Comparison of ENCODE assay signal across 29 cellular contexts in genomic region chr16:11171757-11172299, GRCh38.
A peak's percentile ranks its signal among the peaks of the same experiment; 100 is the strongest.
DNase-seq lines count a peak whose midpoint lies in the region; ATAC-seq and TF ChIP-seq lines count a peak whose summit lies in the region.
"Had no signal": no experiment of that assay in that cellular context is flagged by ENCODE, and none has a peak within 500 bp of the region (broad histone marks: within the 10 kb centered on the region; RNA-seq: fewer than 3 reads in every experiment).

No MANE protein-coding gene starts in this region.

- H3K27ac Mint-ChIP-seq in activated naive CD8-positive, alpha-beta T cell treated with anti-CD3 and anti-CD28 coated beads, Interleukin-2, amount 10 ng/mL, durations not matched to agents 7 days and 5 days, result peak overlapping the region; percentile 21
- no peak overlapping the region for H3K27ac Mint-ChIP-seq in activated naive CD8-positive, alpha-beta T cell treated with anti-CD3 and anti-CD28 coated beads, Interleukin-2, amount 50 U/mL, for 24 hours
- no peak overlapping the region for H3K27ac Mint-ChIP-seq in chondrocyte (ENCODE audit: unreplicated experiment)
- H3K27ac Mint-ChIP-seq in stimulated activated naive B cell treated with anti-CD40 and anti-IgM and Interleukin-4, amounts not matched to agents 10 μg/mL and 1 μg/mL and 100 μg/mL, for 72 hours, result peak overlapping the region; percentile 31
- H3K27ac Mint-ChIP-seq: activated naive CD4-positive, alpha-beta T cell treated with anti-CD3 and anti-CD28 coated beads, Interleukin-2, amount 10 ng/mL, durations not matched to agents 7 days and 5 days; CD8-positive, alpha-beta T cell; natural killer cell; T-cell had no signal

- H3K9me3 Mint-ChIP-seq in activated naive CD8-positive, alpha-beta T cell treated with anti-CD3 and anti-CD28 coated beads, Interleukin-2, amount 10 ng/mL, durations not matched to agents 7 days and 5 days, result no peaks in the 10 kb centered on the region
- H3K9me3 Mint-ChIP-seq in activated naive CD8-positive, alpha-beta T cell treated with anti-CD3 and anti-CD28 coated beads, Interleukin-2, amount 50 U/mL, for 24 hours, result peaks cover 2% of the 10 kb centered on the region
- H3K9me3 Mint-ChIP-seq in chondrocyte (ENCODE audit: low read depth), result no peaks in the 10 kb centered on the region
- H3K9me3 Mint-ChIP-seq in stimulated activated naive B cell treated with anti-CD40 and anti-IgM and Interleukin-4, amounts not matched to agents 10 μg/mL and 1 μg/mL and 100 μg/mL, for 72 hours, result peaks cover 3 to 9% of the 10 kb centered on the region in 2 donors
- H3K9me3 Mint-ChIP-seq: activated naive CD4-positive, alpha-beta T cell treated with anti-CD3 and anti-CD28 coated beads, Interleukin-2, amount 10 ng/mL, durations not matched to agents 7 days and 5 days; CD8-positive, alpha-beta T cell; natural killer cell; T-cell had no signal

- H3K9me3 ChIP-seq in stomach, result no peaks in the 10 kb centered on the region
- H3K9me3 ChIP-seq: A549, esophagus squamous epithelium, lower lobe of right lung, ovary, vagina had no signal

- DNase-seq in activated naive CD8-positive, alpha-beta T cell treated with anti-CD3 and anti-CD28 coated beads, Interleukin-2, amount 10 ng/mL, durations not matched to agents 7 days and 5 days, result no peak
- DNase-seq in activated naive CD8-positive, alpha-beta T cell treated with anti-CD3 and anti-CD28 coated beads, Interleukin-2, amount 50 U/mL, for 24 hours, result no peak
- DNase-seq in MV-4-11 (lab: John Stamatoyannopoulos, UW) (peak; percentile 13), chondrocyte (ENCODE audit: low spot score) (peak; percentile 11), stomach (no peak), H7 (no peak), erythroblast (lab: John Stamatoyannopoulos, UW) (no peak)
- DNase-seq in stimulated activated naive B cell treated with anti-CD40 and anti-IgM and Interleukin-4, amounts not matched to agents 10 μg/mL and 1 μg/mL and 100 μg/mL, for 72 hours, result no peak
- DNase-seq: activated CD8-positive, alpha-beta memory T cell treated with anti-CD3 and anti-CD28 coated beads for 24 hours; activated naive CD4-positive, alpha-beta T cell treated with anti-CD3 and anti-CD28 coated beads, Interleukin-2, amount 10 ng/mL, durations not matched to agents 7 days and 5 days; activated T-cell treated with anti-CD3 and anti-CD28 coated beads, Interleukin-2, amount 50 U/mL, for 48 hours; aorta; CD8-positive, alpha-beta T cell; esophagus squamous epithelium; foreskin melanocyte; HCEC 1CT; kidney glomerular epithelial cell; lower lobe of right lung; natural killer cell; NCI-H1694; NCI-H510A; ovary; stimulated activated CD4-positive, alpha-beta T cell treated with anti-CD3 and anti-CD28 coated beads, Interleukin-2, amount 100 ng/mL, for 24 hours; T-cell had no signal

- no peak for TF ChIP-seq CTCF in chondrocyte (IDR thresholded peaks at IDR 0.05)
- no peak for TF ChIP-seq CTCF in stomach (IDR thresholded peaks at IDR 0.05)

- H3K27me3 ChIP-seq in stomach (no peaks in the 10 kb centered on the region), H7 (ENCODE audit: control insufficient read depth, insufficient read depth, low read length) (no peaks in the 10 kb centered on the region)
- H3K27me3 ChIP-seq: esophagus squamous epithelium, ovary, vagina had no signal

- H3K4me1 Mint-ChIP-seq in activated naive CD8-positive, alpha-beta T cell treated with anti-CD3 and anti-CD28 coated beads, Interleukin-2, amount 10 ng/mL, durations not matched to agents 7 days and 5 days, result peaks cover 42% of the 10 kb centered on the region
- H3K4me1 Mint-ChIP-seq in activated naive CD8-positive, alpha-beta T cell treated with anti-CD3 and anti-CD28 coated beads, Interleukin-2, amount 50 U/mL, for 24 hours, result peaks cover 40% of the 10 kb centered on the region
- no peaks in the 10 kb centered on the region for H3K4me1 Mint-ChIP-seq in chondrocyte (ENCODE audit: low read depth)
- H3K4me1 Mint-ChIP-seq in stimulated activated naive B cell treated with anti-CD40 and anti-IgM and Interleukin-4, amounts not matched to agents 10 μg/mL and 1 μg/mL and 100 μg/mL, for 72 hours, result peaks cover 58 to 67% of the 10 kb centered on the region in 2 donors

- peaks cover 50% of the 10 kb centered on the region for H3K36me3 Mint-ChIP-seq in activated naive CD8-positive, alpha-beta T cell treated with anti-CD3 and anti-CD28 coated beads, Interleukin-2, amount 10 ng/mL, durations not matched to agents 7 days and 5 days
- H3K36me3 Mint-ChIP-seq in activated naive CD8-positive, alpha-beta T cell treated with anti-CD3 and anti-CD28 coated beads, Interleukin-2, amount 50 U/mL, for 24 hours (ENCODE audit: low read depth), result peaks cover 19% of the 10 kb centered on the region
- H3K36me3 Mint-ChIP-seq in chondrocyte (ENCODE audit: low read depth), result peaks cover 34% of the 10 kb centered on the region
- H3K36me3 Mint-ChIP-seq in stimulated activated naive B cell treated with anti-CD40 and anti-IgM and Interleukin-4, amounts not matched to agents 10 μg/mL and 1 μg/mL and 100 μg/mL, for 72 hours, result peaks cover 78 to 86% of the 10 kb centered on the region in 2 donors
- H3K36me3 Mint-ChIP-seq: natural killer cell had no signal

- no peak for TF ChIP-seq EP300 in stomach (IDR thresholded peaks at IDR 0.05)

- H3K36me3 ChIP-seq in stomach (peaks cover 11 to 69% (median 56%) of the 10 kb centered on the region in 4 donors), H7 (replicated peaks; ENCODE audit: control insufficient read depth, insufficient read depth, low read length) (no peaks in the 10 kb centered on the region; the same call in 1 of the 2 replicates)
- H3K36me3 ChIP-seq: ovary had no signal

- H3K4me3 ChIP-seq in stomach (no peak overlapping the region), H7 (ENCODE audit: insufficient read depth, low read depth, low read length) (no peak overlapping the region)
- H3K4me3 ChIP-seq: A549, esophagus squamous epithelium, lower lobe of right lung, ovary, smooth muscle cell, vagina had no signal

- H3K27ac ChIP-seq in stomach, result no peak overlapping the region
- H3K27ac ChIP-seq: A549, esophagus squamous epithelium, lower lobe of right lung, ovary, RWPE1, vagina had no signal

- no peaks in the 10 kb centered on the region for H3K27me3 Mint-ChIP-seq in activated naive CD8-positive, alpha-beta T cell treated with anti-CD3 and anti-CD28 coated beads, Interleukin-2, amount 10 ng/mL, durations not matched to agents 7 days and 5 days
- no peaks in the 10 kb centered on the region for H3K27me3 Mint-ChIP-seq in activated naive CD8-positive, alpha-beta T cell treated with anti-CD3 and anti-CD28 coated beads, Interleukin-2, amount 50 U/mL, for 24 hours
- H3K27me3 Mint-ChIP-seq in chondrocyte (ENCODE audit: low read depth), result no peaks in the 10 kb centered on the region
- H3K27me3 Mint-ChIP-seq in stimulated activated naive B cell treated with anti-CD40 and anti-IgM and Interleukin-4, amounts not matched to agents 10 μg/mL and 1 μg/mL and 100 μg/mL, for 72 hours, result no peaks in the 10 kb centered on the region
- H3K27me3 Mint-ChIP-seq: activated naive CD4-positive, alpha-beta T cell treated with anti-CD3 and anti-CD28 coated beads, Interleukin-2, amount 10 ng/mL, durations not matched to agents 7 days and 5 days; T-cell had no signal

- ATAC-seq in activated naive CD8-positive, alpha-beta T cell treated with anti-CD3 and anti-CD28 coated beads, Interleukin-2, amount 10 ng/mL, durations not matched to agents 7 days and 5 days (ENCODE audit: low read depth), result no peak
- ATAC-seq in activated naive CD8-positive, alpha-beta T cell treated with anti-CD3 and anti-CD28 coated beads, Interleukin-2, amount 50 U/mL, for 24 hours, result no peak
- no peak for ATAC-seq in stimulated activated naive B cell treated with anti-CD40 and anti-IgM and Interleukin-4, amounts not matched to agents 10 μg/mL and 1 μg/mL and 100 μg/mL, for 72 hours (replicated peaks)
- ATAC-seq: A549; activated CD4-positive, CD25-positive, alpha-beta regulatory T cell treated with anti-CD3 and anti-CD28 coated beads, Interleukin-2, amount 50 U/mL, for 24 hours; CD8-positive, alpha-beta T cell; lower lobe of right lung; T-cell had no signal

- H3K4me1 ChIP-seq in stomach, result no peaks in the 10 kb centered on the region
- H3K4me1 ChIP-seq: A549, lower lobe of right lung, vagina had no signal

- 84 to 100% (median 97%) methylated on average over 3 of the region's 3 CpGs for WGBS in stomach, 5 donors

- POLR2A ChIA-PET in activated naive CD8-positive, alpha-beta T cell treated with anti-CD3 and anti-CD28 coated beads, Interleukin-2, amount 10 ng/mL, durations not matched to agents 7 days and 5 days (lab: Charles Lee), result no interaction called here

- TF ChIP-seq POLR2A in stomach (IDR thresholded peaks at IDR 0.05) (peak in 1 of 4 donors; percentile 59), erythroblast (IDR thresholded peaks at IDR 0.05; ENCODE audit: low read length) (no peak)

- H3K4me3 Mint-ChIP-seq in activated naive CD8-positive, alpha-beta T cell treated with anti-CD3 and anti-CD28 coated beads, Interleukin-2, amount 10 ng/mL, durations not matched to agents 7 days and 5 days, result no peak overlapping the region
- no peak overlapping the region for H3K4me3 Mint-ChIP-seq in activated naive CD8-positive, alpha-beta T cell treated with anti-CD3 and anti-CD28 coated beads, Interleukin-2, amount 50 U/mL, for 24 hours
- H3K4me3 Mint-ChIP-seq in chondrocyte (ENCODE audit: unreplicated experiment), result no peak overlapping the region
- no peak overlapping the region for H3K4me3 Mint-ChIP-seq in stimulated activated naive B cell treated with anti-CD40 and anti-IgM and Interleukin-4, amounts not matched to agents 10 μg/mL and 1 μg/mL and 100 μg/mL, for 72 hours
- H3K4me3 Mint-ChIP-seq: activated naive CD4-positive, alpha-beta T cell treated with anti-CD3 and anti-CD28 coated beads, Interleukin-2, amount 10 ng/mL, durations not matched to agents 7 days and 5 days; CD8-positive, alpha-beta T cell; natural killer cell; T-cell had no signal

- intact Hi-C loops in stomach (cut with DNase I; ENCODE audit: low total_unique reads), result no loop called here

Comparison
In these comparisons a context has a peak if more than half of its experiments do, and no peak if none do; other contexts are left out.
1. H3K27ac Mint-ChIP-seq: peak in activated naive CD8-positive, alpha-beta T cell treated with anti-CD3 and anti-CD28 coated beads, Interleukin-2, amount 10 ng/mL, durations not matched to agents 7 days and 5 days (single experiment) and stimulated activated naive B cell treated with anti-CD40 and anti-IgM and Interleukin-4, amounts not matched to agents 10 μg/mL and 1 μg/mL and 100 μg/mL, for 72 hours (single experiment); none in activated naive CD8-positive, alpha-beta T cell treated with anti-CD3 and anti-CD28 coated beads, Interleukin-2, amount 50 U/mL, for 24 hours (single experiment) and chondrocyte (single experiment).
2. DNase-seq: peak in MV-4-11 (single experiment) and chondrocyte (single experiment); none in activated naive CD8-positive, alpha-beta T cell treated with anti-CD3 and anti-CD28 coated beads, Interleukin-2, amount 10 ng/mL, durations not matched to agents 7 days and 5 days (single experiment), activated naive CD8-positive, alpha-beta T cell treated with anti-CD3 and anti-CD28 coated beads, Interleukin-2, amount 50 U/mL, for 24 hours (single experiment), stimulated activated naive B cell treated with anti-CD40 and anti-IgM and Interleukin-4, amounts not matched to agents 10 μg/mL and 1 μg/mL and 100 μg/mL, for 72 hours (single experiment), stomach (single experiment), H7 (single experiment) and erythroblast (0 of 2).